ENCODE assay signal across 8 cellular contexts in genomic region chr18:46916551-46917107, GRCh38. TPM values are rescaled to one million over a fixed set of nuclear protein-coding genes. Genes with fewer than 3 reads are reported as not detected.
DNase-seq lines count a peak whose midpoint lies in the region; ATAC-seq, FAIRE-seq and TF ChIP-seq lines count a peak whose summit lies in the region.

No MANE protein-coding gene starts in this region.

- CTCF ChIA-PET in PC-9 (lab: Charles Lee): no interaction called here
- CTCF ChIA-PET in K562 (lab: Yijun Ruan, JAX; ENCODE audit: low intra/inter-chr PET ratio): no interaction called here

- H3K9me2 ChIP-seq in PC-9 (ENCODE audit: insufficient read depth): no peaks in the 10 kb centered on the region

- WGBS in K562 (ENCODE audit: insufficient coverage, low coverage, missing lambda C conversion rate): 0% methylated on average over 10 of the region's 21 CpGs

- peak overlapping the region; percentile 87 to 93 for H3K9ac ChIP-seq in K562 (ENCODE audit: insufficient read depth in 1 of 2, low read depth in 2 of 2, low read length in 2 of 2)

- peak; percentile 35 for ATAC-seq in HG03039 (IDR thresholded peaks at IDR 0.05; ENCODE audit: unreplicated experiment)
- peak; percentile 11 for ATAC-seq in K562
- ATAC-seq in HG02678 (IDR thresholded peaks at IDR 0.05; ENCODE audit: unreplicated experiment): no peak

- FAIRE-seq in K562 (lab: Jason Lieb, UNC): peak; percentile 59

- in situ Hi-C loops in K562 (cut with MboI): no loop called here

- TF ChIP-seq CTCF in PC-9 (conservative IDR thresholded peaks at IDR 0.05): no peak
- TF ChIP-seq CTCF in K562 (IDR thresholded peaks at IDR 0.05 in 2 of 3, conservative IDR thresholded peaks at IDR 0.05 in 1 of 3; ENCODE audit: insufficient read depth in 2 of 3, low read depth in 1 of 3, low read length in 3 of 3): no peak

- peak overlapping the region; percentile 94 for H2AFZ ChIP-seq in PC-9
- H2AFZ ChIP-seq in K562 (ENCODE audit: low read depth, low read length): peak overlapping the region; percentile 76

- no peak for TF ChIP-seq POLR2A in K562 (conservative IDR thresholded peaks at IDR 0.05)

- no peak for TF ChIP-seq RAD21 in K562 (CRISPR knock-in tag; conservative IDR thresholded peaks at IDR 0.05 in 1 of 2, IDR thresholded peaks at IDR 0.05 in 1 of 2)

- H3K27me3 ChIP-seq in PC-9 (ENCODE audit: insufficient read depth, low read depth): no peaks in the 10 kb centered on the region
- H3K27me3 ChIP-seq in K562 (ENCODE audit: control insufficient read depth in 2 of 2, insufficient read depth in 2 of 2, low read length in 2 of 2): no peaks in the 10 kb centered on the region

- H3K4me2 ChIP-seq in PC-9 (peak overlapping the region; percentile 99), K562 (ENCODE audit: insufficient read depth, low read length) (peak overlapping the region; percentile 93)

- TF ChIP-seq EP300 in K562 (IDR thresholded peaks at IDR 0.05; ENCODE audit: low read length): no peak

- intact Hi-C loops in PC-9 (cut with micrococcal nuclease; ENCODE audit: unreplicated experiment): no loop called here
- intact Hi-C loops in K562 (cut with micrococcal nuclease): no loop called here

- H3K9me3 ChIP-seq in PC-9 (ENCODE audit: insufficient read depth, low read depth) (no peaks in the 10 kb centered on the region), K562 (replicated peaks; ENCODE audit: control insufficient read depth, insufficient read depth, low read depth, low read length) (no peaks in the 10 kb centered on the region)

- no peaks in the 10 kb centered on the region for H3K36me3 ChIP-seq in PC-9 (ENCODE audit: low read depth)
- no peaks in the 10 kb centered on the region for H3K36me3 ChIP-seq in K562 (ENCODE audit: control insufficient read depth, insufficient read depth, low read length)

- H4K20me1 ChIP-seq in PC-9 (ENCODE audit: insufficient read depth) (no peaks in the 10 kb centered on the region), K562 (replicated peaks; ENCODE audit: control insufficient read depth, insufficient read depth, low read length) (0 out of 2 replicates have a peak, but pooled peaks cover 4% of the 10 kb centered on the region)

- no peak overlapping the region for H3K27ac ChIP-seq in PC-9
- H3K27ac ChIP-seq in K562 (ENCODE audit: extremely low read depth, low read depth, low read length): peak overlapping the region; percentile 94
- H3K27ac ChIP-seq in skin epidermis: peak overlapping the region; percentile 72 to 91 (median 87)

- peaks cover 50% of the 10 kb centered on the region for H3K79me2 ChIP-seq in PC-9 (ENCODE audit: low read depth)
- H3K79me2 ChIP-seq in K562 (ENCODE audit: control insufficient read depth, insufficient read depth, low read length): peaks cover 53% of the 10 kb centered on the region

- H3K9me1 ChIP-seq in K562 (ENCODE audit: control insufficient read depth, insufficient read depth, low read length): no peaks in the 10 kb centered on the region

- H3K4me1 ChIP-seq in PC-9 (replicated peaks; ENCODE audit: insufficient read depth) (peaks cover 14% of the 10 kb centered on the region), K562 (replicated peaks in 1 of 2; ENCODE audit: control insufficient read depth in 2 of 2, insufficient read depth in 2 of 2, low read length in 2 of 2) (peaks cover 10 to 12% of the 10 kb centered on the region in 2 experiments; a peak in 4 of 5 replicates)

- DNase-seq in stimulated activated CD4-positive, alpha-beta T cell treated with anti-CD3 and anti-CD28 coated beads, Interleukin-12 subunit alpha, Interleukin-12 subunit beta, amount 100 ng/mL, for 24 hours (ENCODE audit: low read depth in 2 of 2): peak; percentile 19 to 26
- DNase-seq in stimulated activated CD4-positive, alpha-beta T cell treated with anti-CD3 and anti-CD28 coated beads, Interleukin-4, amount 100 ng/mL, for 1 hour: no peak
- DNase-seq in PC-9: no peak
- peak in 1 of 4 experiments; percentile 25 for DNase-seq in K562 (ENCODE audit: extremely low read depth in 1 of 4, low spot score in 3 of 4)
- peak; percentile 45 for DNase-seq in inferior parietal cortex (ENCODE audit: extremely low spot score)

- H3K4me3 ChIP-seq in PC-9: peak overlapping the region; percentile 95
- peak overlapping the region; percentile 75 for H3K4me3 ChIP-seq in K562
- H3K4me3 ChIP-seq in skin epidermis: peak overlapping the region; percentile 59 to 82 (median 77)

- no peaks in the 10 kb centered on the region for H3F3A ChIP-seq in PC-9 (ENCODE audit: insufficient read depth, low read depth)

- POLR2A ChIA-PET in PC-9 (lab: Charles Lee; ENCODE audit: unreplicated experiment) (interaction anchor here (0.6 kb wide), 2 partner anchors 30 to 619 kb away, joined by 4 to 5 read pairs; no protein-coding TSS in a partner anchor), K562 (lab: Yijun Ruan, JAX) (interaction anchor here (1.0 kb wide), 1 partner anchor 24 kb away, joined by 3 read pairs; no protein-coding TSS in a partner anchor)

- BruUV-seq in PC-9 (replicated peaks; lab: Mats Ljungman, UMichigan) (no TSS peak), K562 (replicated peaks; lab: Mats Ljungman, UMichigan) (no TSS peak)

TF ChIP-seq in K562, 482 proteins besides CTCF, POLR2A, EP300 and RAD21 (continues in another document):
- TF ChIP-seq, protein P1, sequence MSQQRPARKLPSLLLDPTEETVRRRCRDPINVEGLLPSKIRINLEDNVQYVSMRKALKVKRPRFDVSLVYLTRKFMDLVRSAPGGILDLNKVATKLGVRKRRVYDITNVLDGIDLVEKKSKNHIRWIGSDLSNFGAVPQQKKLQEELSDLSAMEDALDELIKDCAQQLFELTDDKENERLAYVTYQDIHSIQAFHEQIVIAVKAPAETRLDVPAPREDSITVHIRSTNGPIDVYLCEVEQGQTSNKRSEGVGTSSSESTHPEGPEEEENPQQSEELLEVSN (IDR thresholded peaks at IDR 0.05; ENCODE audit: borderline replicate concordance in 1 of 2, extremely low read depth in 1 of 2, insufficient read depth in 1 of 2, insufficient read length in 1 of 2, low read depth in 1 of 2, low read length in 1 of 2, poor library complexity in 1 of 2, severe bottlenecking in 1 of 2): peak in 1 of 2 experiments; percentile 12
- no peak for TF ChIP-seq DDX20 (tag; IDR thresholded peaks at IDR 0.05; ENCODE audit: low read depth)
- peak; percentile 13 for TF ChIP-seq HNRNPLL (IDR thresholded peaks at IDR 0.05; ENCODE audit: low read depth, low read length, poor library complexity, severe bottlenecking)
- TF ChIP-seq MAX (CRISPR knock-in tag; IDR thresholded peaks at IDR 0.05): no peak
- no peak for TF ChIP-seq ZNF212 (CRISPR knock-in tag; IDR thresholded peaks at IDR 0.05)

RNA-seq across cellular contexts. Expression of gene PIAS2, which starts 0.7 kb away (rescaled TPM):
- total RNA-seq in PC-9 (2021) (17.1 and 17.5 TPM in 2 replicates), K562 (2014; rRNA removed) (12.0 and 12.5 TPM in 2 replicates), K562 (2014; rRNA removed; fragmentation: Illumina TruSeq; extraction: Trizol) (19.3 and 22.7 TPM in 2 replicates), K562 (2015; rRNA removed; fragmentation: Illumina TruSeq; extraction: Trizol) (19.0 and 19.1 TPM in 2 replicates), K562 (2021) (21.3 and 23.9 TPM in 2 replicates)
- 36.2 and 82.6 TPM in 2 replicates for total RNA-seq in K562 (2011; cell fraction: chromatin; rRNA removed; ENCODE audit: low replicate concordance)
- 16.4 and 20.0 TPM in 2 replicates for total RNA-seq in K562 (2011; cell fraction: nucleolus; rRNA removed)
- total RNA-seq in K562 (2011; cell fraction: nucleoplasm; rRNA removed): 45.8 and 72.1 TPM in 2 replicates
- polyA plus RNA-seq in K562 (2011; rRNA removed) (9.4 and 11.7 TPM in 2 replicates), K562 (2014; fragmentation: Illumina TruSeq; extraction: Trizol) (15.9 and 19.0 TPM in 2 replicates), K562 (2014; fragmentation: Nextera tagmentation; extraction: Ambion mirVana) (1 to 10 TPM; 2.9 to 3.0 TPM), K562 (2014; rRNA removed) (7.6 and 9.1 TPM in 2 replicates)
- polyA plus RNA-seq in K562 (2011; cell fraction: cytosol; rRNA removed): 4.3 and 6.1 TPM in 2 replicates
- polyA plus RNA-seq in K562 (2011; cell fraction: nucleus; rRNA removed): 32.0 and 34.2 TPM in 2 replicates
- polyA plus RNA-seq in K562 (2012): 7.6 and 10.3 TPM in 2 replicates
- polyA minus RNA-seq in K562 (2011; rRNA and poly(A)+ RNA removed): 16.1 and 16.3 TPM in 2 replicates
- polyA minus RNA-seq in K562 (2011; cell fraction: cytosol; rRNA and poly(A)+ RNA removed): 5.3 and 7.3 TPM in 2 replicates
- 23.2 and 48.8 TPM in 2 replicates for polyA minus RNA-seq in K562 (2011; cell fraction: nucleus; rRNA and poly(A)+ RNA removed)

RNA-seq across cellular contexts. Expression of gene KATNAL2, which starts 0.8 kb away (rescaled TPM):
- total RNA-seq in PC-9 (2021) (9.0 and 9.4 TPM in 2 replicates), K562 (2014; rRNA removed) (0.29 and 0.77 TPM in 2 replicates), K562 (2014; rRNA removed; fragmentation: Illumina TruSeq; extraction: Trizol) (0.36 and 0.51 TPM in 2 replicates), K562 (2015; rRNA removed; fragmentation: Illumina TruSeq; extraction: Trizol) (0.53 and 1.2 TPM in 2 replicates), K562 (2021) (0.40 and 0.91 TPM in 2 replicates)
- total RNA-seq in K562 (2011; cell fraction: chromatin; rRNA removed; ENCODE audit: low replicate concordance): 0.39 TPM in 1 of 2 replicates, not detected in the other
- total RNA-seq in K562 (2011; cell fraction: nucleolus; rRNA removed): 0.83 TPM in 1 of 2 replicates, not detected in the other
- total RNA-seq in K562 (2011; cell fraction: nucleoplasm; rRNA removed): 1.1 TPM in 1 of 2 replicates, not detected in the other
- polyA plus RNA-seq in K562 (2011; rRNA removed) (0.19 and 0.54 TPM in 2 replicates), K562 (2014; fragmentation: Illumina TruSeq; extraction: Trizol) (0.15 and 0.25 TPM in 2 replicates), K562 (2014; fragmentation: Nextera tagmentation; extraction: Ambion mirVana) (under 1 TPM; 0.08 to 0.11 TPM), K562 (2014; rRNA removed) (0.47 and 0.48 TPM in 2 replicates)
- polyA plus RNA-seq in K562 (2011; cell fraction: cytosol; rRNA removed): 0.22 and 0.29 TPM in 2 replicates
- polyA plus RNA-seq in K562 (2011; cell fraction: nucleus; rRNA removed): 0.66 and 0.81 TPM in 2 replicates
- polyA plus RNA-seq in K562 (2012): 0.70 and 1.7 TPM in 2 replicates
- polyA minus RNA-seq in K562 (2011; rRNA and poly(A)+ RNA removed): 0.15 and 0.32 TPM in 2 replicates
- polyA minus RNA-seq in K562 (2011; cell fraction: cytosol; rRNA and poly(A)+ RNA removed): 0.76 TPM in 1 of 2 replicates, not detected in the other
- polyA minus RNA-seq in K562 (2011; cell fraction: nucleus; rRNA and poly(A)+ RNA removed): 0.44 and 1.1 TPM in 2 replicates

Comparison
In these comparisons a context has a peak if more than half of its experiments do, and no peak if none do; other contexts are left out.
1. DNase-seq: peak in stimulated activated CD4-positive, alpha-beta T cell treated with anti-CD3 and anti-CD28 coated beads, Interleukin-12 subunit alpha, Interleukin-12 subunit beta, amount 100 ng/mL, for 24 hours (2 of 2) and inferior parietal cortex (single experiment); none in stimulated activated CD4-positive, alpha-beta T cell treated with anti-CD3 and anti-CD28 coated beads, Interleukin-4, amount 100 ng/mL, for 1 hour (single experiment) and PC-9 (0 of 2).
2. Peak in every context shown above with its lines, with median percentiles within 50 percentile points of each other: H3K4me3 ChIP-seq.